15 cellular contexts compared by ENCODE assay signal in the genomic region with DNA sequence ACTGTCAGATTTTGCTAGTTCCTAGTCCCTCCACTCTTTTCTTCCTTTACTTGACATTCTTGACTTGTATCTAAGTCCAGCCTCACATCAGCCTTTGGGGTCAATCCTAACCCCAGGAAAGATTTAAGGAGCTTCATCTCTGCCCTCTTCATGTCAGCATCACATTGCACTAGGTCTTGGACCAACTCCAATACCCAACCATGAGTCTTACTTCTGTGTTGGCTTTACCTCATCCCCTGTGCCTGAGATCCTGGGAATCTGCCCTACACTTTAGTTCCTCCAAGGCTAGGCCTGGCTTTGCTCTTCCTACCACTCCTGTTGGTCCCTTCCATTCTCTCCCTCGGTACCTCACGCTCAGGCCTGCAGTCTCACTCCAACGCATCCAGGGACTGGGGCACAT.
"Had no signal": no experiment of that assay in that cellular context is flagged by ENCODE, and none has a peak within 500 bp of the region (broad histone marks: within the 10 kb centered on the region; RNA-seq: fewer than 3 reads in every experiment).

No MANE protein-coding gene starts in this region.

- H3K9ac ChIP-seq: parathyroid adenoma had no signal

- H3K27me3 ChIP-seq: transverse colon had no signal

- H3K9me3 ChIP-seq: lower lobe of right lung, transverse colon had no signal

- DNase-seq: activated CD4-positive, alpha-beta memory T cell treated with anti-CD3 and anti-CD28 coated beads, Interleukin-2, amount 10 ng/mL, durations not matched to agents 7 days and 5 days; activated CD4-positive, alpha-beta T cell treated with anti-CD3 and anti-CD28 coated beads for 36 hours; activated gamma-delta T cell; activated naive CD8-positive, alpha-beta T cell treated with anti-CD3 and anti-CD28 coated beads for 36 hours; activated T-cell treated with anti-CD3 and anti-CD28 coated beads, Interleukin-2, amount 50 U/mL, for 48 hours; anterior cingulate cortex; hippocampal formation; kidney glomerular epithelial cell; lower lobe of right lung; naive thymus-derived CD4-positive, alpha-beta T cell; T-helper 9 cell; transverse colon had no signal

- H3K9me3 Mint-ChIP-seq: activated naive CD8-positive, alpha-beta T cell treated with anti-CD3 and anti-CD28 coated beads for 36 hours; stimulated activated effector memory CD8-positive, alpha-beta T cell treated with anti-CD3 and anti-CD28 coated beads, Interleukin-12 subunit alpha, Interleukin-12 subunit beta, amount 100 ng/mL, for 72 hours had no signal

- H3K4me1 ChIP-seq: parathyroid adenoma had no signal

- H3K36me3 Mint-ChIP-seq: stimulated activated effector memory CD8-positive, alpha-beta T cell treated with anti-CD3 and anti-CD28 coated beads, Interleukin-12 subunit alpha, Interleukin-12 subunit beta, amount 100 ng/mL, for 72 hours had no signal

- H3K27ac Mint-ChIP-seq: activated CD4-positive, alpha-beta memory T cell treated with anti-CD3 and anti-CD28 coated beads, Interleukin-2, amount 10 ng/mL, durations not matched to agents 7 days and 5 days; activated CD4-positive, alpha-beta T cell treated with anti-CD3 and anti-CD28 coated beads for 36 hours; activated naive CD8-positive, alpha-beta T cell treated with anti-CD3 and anti-CD28 coated beads for 36 hours; stimulated activated effector memory CD8-positive, alpha-beta T cell treated with anti-CD3 and anti-CD28 coated beads, Interleukin-12 subunit alpha, Interleukin-12 subunit beta, amount 100 ng/mL, for 72 hours had no signal

- H3K4me3 Mint-ChIP-seq: activated CD4-positive, alpha-beta memory T cell treated with anti-CD3 and anti-CD28 coated beads, Interleukin-2, amount 10 ng/mL, durations not matched to agents 7 days and 5 days; activated CD4-positive, alpha-beta T cell treated with anti-CD3 and anti-CD28 coated beads for 36 hours; activated naive CD8-positive, alpha-beta T cell treated with anti-CD3 and anti-CD28 coated beads for 36 hours; naive thymus-derived CD4-positive, alpha-beta T cell; stimulated activated effector memory CD8-positive, alpha-beta T cell treated with anti-CD3 and anti-CD28 coated beads, Interleukin-12 subunit alpha, Interleukin-12 subunit beta, amount 100 ng/mL, for 72 hours had no signal

- ATAC-seq: activated CD4-positive, alpha-beta T cell treated with anti-CD3 and anti-CD28 coated beads for 36 hours; lower lobe of right lung; naive thymus-derived CD4-positive, alpha-beta T cell; stimulated activated effector memory CD8-positive, alpha-beta T cell treated with anti-CD3 and anti-CD28 coated beads, Interleukin-12 subunit alpha, Interleukin-12 subunit beta, amount 100 ng/mL, for 72 hours had no signal

- H3K36me3 ChIP-seq: lower lobe of right lung, transverse colon had no signal

- H3K27me3 Mint-ChIP-seq: activated CD4-positive, alpha-beta T cell treated with anti-CD3 and anti-CD28 coated beads for 36 hours had no signal

- H3K27ac ChIP-seq: lower lobe of right lung, parathyroid adenoma, VCaP had no signal

- H3K4me3 ChIP-seq: lower lobe of right lung, transverse colon had no signal

- H2AFZ ChIP-seq: parathyroid adenoma had no signal
